1 cellular context compared by ENCODE assay signal in genomic region chr2:24809316-24810007, GRCh38.
A peak's percentile ranks its signal among the peaks of the same experiment; 100 is the strongest.
TF ChIP-seq lines count a peak whose summit lies in the region.

No MANE protein-coding gene starts in this region.

TF ChIP-seq in K562, 482 proteins besides CTCF, POLR2A, EP300 and RAD21 (continues in another document):
- TF ChIP-seq TFAM (CRISPR knock-in tag; conservative IDR thresholded peaks at IDR 0.05) (no peak), ZBTB34 (CRISPR knock-in tag; IDR thresholded peaks at IDR 0.05) (no peak), ATF4 (CRISPR knock-in tag; IDR thresholded peaks at IDR 0.05) (no peak), NFATC3 (IDR thresholded peaks at IDR 0.05) (no peak), CHD4 (IDR thresholded peaks at IDR 0.05; ENCODE audit: insufficient read depth, insufficient replicate concordance, low read depth, low read length, poor library complexity, severe bottlenecking) (no peak), ZBTB43 (CRISPR knock-in tag; IDR thresholded peaks at IDR 0.05) (no peak), ZNF699 (CRISPR knock-in tag; IDR thresholded peaks at IDR 0.05; ENCODE audit: insufficient replicate concordance) (no peak), MLLT1 (IDR thresholded peaks at IDR 0.05) (no peak), BACH1 (tag; IDR thresholded peaks at IDR 0.05) (no peak), NFE2 (IDR thresholded peaks at IDR 0.05; ENCODE audit: low read depth) (peak; percentile 86), ATF7 (IDR thresholded peaks at IDR 0.05) (no peak), SMARCA5 (IDR thresholded peaks at IDR 0.05) (no peak), FOXA3 (CRISPR knock-in tag; conservative IDR thresholded peaks at IDR 0.05 in 1 of 2, IDR thresholded peaks at IDR 0.05 in 1 of 2) (no peak), SIN3A (IDR thresholded peaks at IDR 0.05; ENCODE audit: borderline replicate concordance in 2 of 2, control insufficient read depth in 1 of 2, low read depth in 2 of 2, low read length in 2 of 2) (no peak), ZNF277 (CRISPR knock-in tag; IDR thresholded peaks at IDR 0.05; ENCODE audit: borderline replicate concordance) (no peak), HLTF (IDR thresholded peaks at IDR 0.05) (peak; percentile 46; the same call in 1 of the 2 replicates), MIER1 (IDR thresholded peaks at IDR 0.05; ENCODE audit: low read depth) (no peak), MAFF (IDR thresholded peaks at IDR 0.05; ENCODE audit: low read length) (peak; percentile 68), ZNF274 (IDR thresholded peaks at IDR 0.05; ENCODE audit: borderline replicate concordance, low read depth, low read length) (no peak), ZNF507 (tag; conservative IDR thresholded peaks at IDR 0.05) (no peak), TARDBP (IDR thresholded peaks at IDR 0.05) (no peak), ZNF175 (CRISPR knock-in tag; IDR thresholded peaks at IDR 0.05; ENCODE audit: low read depth) (no peak), CBFA2T2 (conservative IDR thresholded peaks at IDR 0.05) (no peak), CTBP1 (IDR thresholded peaks at IDR 0.05; ENCODE audit: borderline replicate concordance) (no peak), NR1H2 (CRISPR knock-in tag; IDR thresholded peaks at IDR 0.05) (no peak), AFF1 (IDR thresholded peaks at IDR 0.05; ENCODE audit: low read depth in 1 of 2, partially characterized antibody in 2 of 2) (no peak), ZBTB40 (IDR thresholded peaks at IDR 0.05) (0 out of 2 replicates have a peak, but pooled peaks have one; percentile 22), ZBTB40 (CRISPR knock-in tag; IDR thresholded peaks at IDR 0.05) (no peak), CHCHD3 (CRISPR knock-in tag; IDR thresholded peaks at IDR 0.05) (no peak), NCOA6 (IDR thresholded peaks at IDR 0.05) (no peak), YY1 (IDR thresholded peaks at IDR 0.05; ENCODE audit: borderline replicate concordance in 1 of 3, control insufficient read depth in 1 of 3, extremely low read depth in 1 of 3, insufficient read depth in 3 of 3, insufficient read length in 1 of 3, insufficient replicate concordance in 2 of 3, low read depth in 1 of 3, low read length in 2 of 3) (no peak), IRF2 (CRISPR knock-in tag; IDR thresholded peaks at IDR 0.05) (no peak), DPF2 (IDR thresholded peaks at IDR 0.05) (peak; percentile 30; the same call in 1 of the 2 replicates), ZNF3 (CRISPR knock-in tag; IDR thresholded peaks at IDR 0.05) (no peak), CREB3L1 (IDR thresholded peaks at IDR 0.05; ENCODE audit: borderline replicate concordance, low read depth) (no peak), FOSL1 (tag; conservative IDR thresholded peaks at IDR 0.05) (peak; percentile 29; the same call in 1 of the 2 replicates), GTF2F1 (IDR thresholded peaks at IDR 0.05; ENCODE audit: low read depth, low read length) (no peak), USF2 (CRISPR knock-in tag; IDR thresholded peaks at IDR 0.05) (no peak), FOS (IDR thresholded peaks at IDR 0.05; ENCODE audit: extremely low read depth, insufficient read length) (no peak), GABPB1 (CRISPR knock-in tag; IDR thresholded peaks at IDR 0.05) (no peak), CBX2 (IDR thresholded peaks at IDR 0.05; ENCODE audit: insufficient read depth, low read length, poor library complexity, severe bottlenecking) (no peak), SOX6 (IDR thresholded peaks at IDR 0.05) (no peak)
